In genomic region chr13:74026753-74027152, GRCh38 we compare ENCODE assay signal across 8 cellular contexts.
DNase-seq lines count a peak whose midpoint lies in the region; ATAC-seq and TF ChIP-seq lines count a peak whose summit lies in the region.

No MANE protein-coding gene starts in this region.

- peak overlapping the region; percentile 76 for H3K4me3 Mint-ChIP-seq in endothelial cell (ENCODE audit: unreplicated experiment)

- H3K36me3 Mint-ChIP-seq in endothelial cell (ENCODE audit: low read depth, unreplicated experiment), result peaks cover 9% of the 10 kb centered on the region

- H3K27me3 Mint-ChIP-seq in endothelial cell (ENCODE audit: unreplicated experiment), result peaks cover 1% of the 10 kb centered on the region

- no peak for TF ChIP-seq CTCF in endothelial cell (IDR thresholded peaks at IDR 0.05; ENCODE audit: unreplicated experiment)

- H3K9me3 Mint-ChIP-seq in endothelial cell (ENCODE audit: unreplicated experiment), result no peaks in the 10 kb centered on the region

- ATAC-seq in GM19324 (IDR thresholded peaks at IDR 0.05; ENCODE audit: low FRiP score, unreplicated experiment) (peak; percentile 92), HG03280 (IDR thresholded peaks at IDR 0.05; ENCODE audit: unreplicated experiment) (peak; percentile 93)

- H3K27ac Mint-ChIP-seq in endothelial cell (ENCODE audit: unreplicated experiment), result peak overlapping the region; percentile 99

- peaks cover 37% of the 10 kb centered on the region for H3K4me1 Mint-ChIP-seq in endothelial cell (ENCODE audit: unreplicated experiment)

- intact Hi-C loops in posterior cingulate gyrus (cut with DNase I), result no loop called here

- DNase-seq in activated CD4-positive, alpha-beta T cell treated with anti-CD3 and anti-CD28 coated beads for 48 hours, result peak; percentile 73
- DNase-seq in endothelial cell (ENCODE audit: low spot score) (peak; percentile 57), DMS153 (lab: John Stamatoyannopoulos, UW) (no peak), posterior cingulate gyrus (no peak), NCI-H1930 (lab: John Stamatoyannopoulos, UW) (no peak)
- DNase-seq in stimulated activated CD8-positive, alpha-beta memory T cell treated with anti-CD3 and anti-CD28 coated beads, Interleukin-12 subunit alpha, Interleukin-12 subunit beta, amount 100 ng/mL, for 1 hour (ENCODE audit: low read depth), result peak; percentile 57

Comparison
In these comparisons a context has a peak if more than half of its experiments do, and no peak if none do; other contexts are left out.
1. DNase-seq: peak in activated CD4-positive, alpha-beta T cell treated with anti-CD3 and anti-CD28 coated beads for 48 hours (single experiment), endothelial cell (single experiment) and stimulated activated CD8-positive, alpha-beta memory T cell treated with anti-CD3 and anti-CD28 coated beads, Interleukin-12 subunit alpha, Interleukin-12 subunit beta, amount 100 ng/mL, for 1 hour (single experiment); none in DMS153 (single experiment), posterior cingulate gyrus (0 of 10) and NCI-H1930 (0 of 2).